ENCODE assay signal across 16 cellular contexts in the genomic region with DNA sequence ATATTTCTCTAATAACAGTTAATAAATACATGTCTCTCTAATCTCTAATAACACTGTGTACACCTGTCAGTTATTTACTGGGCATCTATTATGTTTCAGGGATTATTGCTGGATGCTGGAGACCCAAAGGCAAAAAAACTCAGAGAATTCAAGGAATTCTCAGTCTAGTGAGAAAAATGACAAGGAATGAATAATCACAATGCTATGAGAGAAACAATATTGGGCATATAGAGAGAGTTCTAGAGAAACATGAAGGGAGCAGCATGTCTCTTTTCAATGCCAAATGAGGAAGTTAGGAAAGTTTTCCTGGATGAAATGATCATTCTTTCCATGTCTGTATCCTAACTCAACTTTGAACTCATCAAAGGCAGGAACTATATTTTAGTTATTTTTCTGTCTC.
A peak's percentile ranks its signal among the peaks of the same experiment; 100 is the strongest.
DNase-seq lines count a peak whose midpoint lies in the region; ATAC-seq, FAIRE-seq and TF ChIP-seq lines count a peak whose summit lies in the region.
"Had no signal": no experiment of that assay in that cellular context is flagged by ENCODE, and none has a peak within 500 bp of the region (broad histone marks: within the 10 kb centered on the region; RNA-seq: fewer than 3 reads in every experiment).

No MANE protein-coding gene starts in this region.

- H3K27me3 ChIP-seq in SJSA1 (replicated peaks) = no peaks in the 10 kb centered on the region

- no peak for TF ChIP-seq RAD21 in A549 (conservative IDR thresholded peaks at IDR 0.05 in 1 of 2, IDR thresholded peaks at IDR 0.05 in 1 of 2)

- no peak overlapping the region for H3K27ac Mint-ChIP-seq in Calu3 (ENCODE audit: unreplicated experiment)
- no peak overlapping the region for H3K27ac Mint-ChIP-seq in activated CD8-positive, alpha-beta T cell treated with anti-CD3 and anti-CD28 coated beads, Interleukin-2, amount 10 ng/mL, durations not matched to agents 7 days and 5 days
- H3K27ac Mint-ChIP-seq: B cell; CD4-positive, alpha-beta T cell; IgD-negative memory B cell had no signal

- no peak for FAIRE-seq in A549 (lab: Jason Lieb, UNC)

- no peak overlapping the region for H3K4me3 Mint-ChIP-seq in Calu3 (ENCODE audit: low read depth, unreplicated experiment)
- no peak overlapping the region for H3K4me3 Mint-ChIP-seq in activated CD8-positive, alpha-beta T cell treated with anti-CD3 and anti-CD28 coated beads, Interleukin-2, amount 10 ng/mL, durations not matched to agents 7 days and 5 days
- H3K4me3 Mint-ChIP-seq: B cell; CD4-positive, alpha-beta T cell; IgD-negative memory B cell had no signal

- ATAC-seq in A549 = no peak
- ATAC-seq in activated CD8-positive, alpha-beta T cell treated with anti-CD3 and anti-CD28 coated beads, Interleukin-2, amount 10 ng/mL, durations not matched to agents 7 days and 5 days = no peak

- H3K9me3 Mint-ChIP-seq in Calu3 (ENCODE audit: low read depth, unreplicated experiment) = peaks cover 8% of the 10 kb centered on the region
- H3K9me3 Mint-ChIP-seq in activated CD8-positive, alpha-beta T cell treated with anti-CD3 and anti-CD28 coated beads, Interleukin-2, amount 10 ng/mL, durations not matched to agents 7 days and 5 days (ENCODE audit: insufficient read depth) = no peaks in the 10 kb centered on the region
- H3K9me3 Mint-ChIP-seq: CD4-positive, alpha-beta T cell; IgD-negative memory B cell had no signal

- POLR2A ChIA-PET in A549 (lab: Yijun Ruan, JAX) = no interaction called here
- POLR2A ChIA-PET in activated CD8-positive, alpha-beta T cell treated with anti-CD3 and anti-CD28 coated beads, Interleukin-2, amount 10 ng/mL, durations not matched to agents 7 days and 5 days (lab: Charles Lee) = no interaction called here

- no peak for TF ChIP-seq EP300 in A549 (IDR thresholded peaks at IDR 0.05)

- peak overlapping the region; percentile 35; the same call in 2 of the 3 replicates for H3K4me2 ChIP-seq in A549

- H3K9me3 ChIP-seq in A549 = no peaks in the 10 kb centered on the region
- no peaks in the 10 kb centered on the region for H3K9me3 ChIP-seq in SJSA1 (replicated peaks)

- H3K4me3 ChIP-seq in A549 = no peak overlapping the region
- no peak overlapping the region for H3K4me3 ChIP-seq in SJSA1

- DNase-seq in A549 (ENCODE audit: low read depth in 1 of 2, low spot score in 1 of 2) (no peak), EL (peak; percentile 73), SJSA1 (ENCODE audit: low read depth in 1 of 2, low spot score in 2 of 2) (peak in 1 of 2 experiments; percentile 34), iris pigment epithelial cell (ENCODE audit: low read depth) (peak; percentile 49), Calu3 (no peak), NCI-H1105 treated with DMSO at 0.1 percent for 48 hours (lab: John Stamatoyannopoulos, UW) (no peak), NCI-H187 (lab: John Stamatoyannopoulos, UW) (no peak)
- DNase-seq in activated CD8-positive, alpha-beta T cell treated with anti-CD3 and anti-CD28 coated beads, Interleukin-2, amount 10 ng/mL, durations not matched to agents 7 days and 5 days = no peak
- DNase-seq: CD4-positive, alpha-beta T cell; DND-41; NCI-H1436; NCI-H2227 treated with DMSO at 0.1 percent for 48 hours; NCI-H526 treated with DMSO at 0.1 percent for 48 hours; RPMI8226 had no signal

- peak overlapping the region; percentile 50 to 64; a peak in 3 of 6 replicates for H3K27ac ChIP-seq in A549
- H3K27ac ChIP-seq in SJSA1 = peak overlapping the region; percentile 20; the same call in 1 of the 2 replicates

- H3K27me3 Mint-ChIP-seq in Calu3 (ENCODE audit: unreplicated experiment) = no peaks in the 10 kb centered on the region
- peaks cover 2% of the 10 kb centered on the region for H3K27me3 Mint-ChIP-seq in activated CD8-positive, alpha-beta T cell treated with anti-CD3 and anti-CD28 coated beads, Interleukin-2, amount 10 ng/mL, durations not matched to agents 7 days and 5 days (ENCODE audit: low read depth)
- H3K27me3 Mint-ChIP-seq: CD4-positive, alpha-beta T cell; IgD-negative memory B cell had no signal

- TF ChIP-seq POLR2A in A549 (IDR thresholded peaks at IDR 0.05; ENCODE audit: low read length) = no peak

- peaks cover 37% of the 10 kb centered on the region for H3K4me1 Mint-ChIP-seq in Calu3 (ENCODE audit: low read depth, unreplicated experiment)
- peaks cover 10% of the 10 kb centered on the region for H3K4me1 Mint-ChIP-seq in activated CD8-positive, alpha-beta T cell treated with anti-CD3 and anti-CD28 coated beads, Interleukin-2, amount 10 ng/mL, durations not matched to agents 7 days and 5 days (ENCODE audit: low read depth)
- H3K4me1 Mint-ChIP-seq: IgD-negative memory B cell had no signal

- intact Hi-C loops in Calu3 (cut with micrococcal nuclease; ENCODE audit: unreplicated experiment) = no loop called here

- CTCF ChIA-PET in A549 (lab: Yijun Ruan, JAX) = no interaction called here
- CTCF ChIA-PET in Calu3 (lab: Charles Lee) = no interaction called here
- CTCF ChIA-PET in activated CD8-positive, alpha-beta T cell treated with anti-CD3 and anti-CD28 coated beads, Interleukin-2, amount 10 ng/mL, durations not matched to agents 7 days and 5 days (lab: Charles Lee) = no interaction called here

- BruUV-seq in Calu3 (replicated peaks; lab: Mats Ljungman, UMichigan) = no TSS peak

- TF ChIP-seq CTCF in A549 (IDR thresholded peaks at IDR 0.05) = no peak
- no peak for TF ChIP-seq CTCF in Calu3 (IDR thresholded peaks at IDR 0.05; ENCODE audit: unreplicated experiment)

- H3K36me3 Mint-ChIP-seq in Calu3 (ENCODE audit: insufficient read depth, unreplicated experiment) = no peaks in the 10 kb centered on the region
- H3K36me3 Mint-ChIP-seq in activated CD8-positive, alpha-beta T cell treated with anti-CD3 and anti-CD28 coated beads, Interleukin-2, amount 10 ng/mL, durations not matched to agents 7 days and 5 days (ENCODE audit: low read depth) = peaks cover 2% of the 10 kb centered on the region

- peaks cover 57% of the 10 kb centered on the region for H3K4me1 ChIP-seq in A549
- peaks cover 44% of the 10 kb centered on the region for H3K4me1 ChIP-seq in SJSA1 (replicated peaks)

- no peaks in the 10 kb centered on the region for H3K36me3 ChIP-seq in SJSA1

TF ChIP-seq in A549, 52 proteins besides CTCF, POLR2A, EP300 and RAD21:
- TF ChIP-seq MYC (IDR thresholded peaks at IDR 0.05; ENCODE audit: borderline replicate concordance, low read length) = no peak
- TF ChIP-seq, protein P1, sequence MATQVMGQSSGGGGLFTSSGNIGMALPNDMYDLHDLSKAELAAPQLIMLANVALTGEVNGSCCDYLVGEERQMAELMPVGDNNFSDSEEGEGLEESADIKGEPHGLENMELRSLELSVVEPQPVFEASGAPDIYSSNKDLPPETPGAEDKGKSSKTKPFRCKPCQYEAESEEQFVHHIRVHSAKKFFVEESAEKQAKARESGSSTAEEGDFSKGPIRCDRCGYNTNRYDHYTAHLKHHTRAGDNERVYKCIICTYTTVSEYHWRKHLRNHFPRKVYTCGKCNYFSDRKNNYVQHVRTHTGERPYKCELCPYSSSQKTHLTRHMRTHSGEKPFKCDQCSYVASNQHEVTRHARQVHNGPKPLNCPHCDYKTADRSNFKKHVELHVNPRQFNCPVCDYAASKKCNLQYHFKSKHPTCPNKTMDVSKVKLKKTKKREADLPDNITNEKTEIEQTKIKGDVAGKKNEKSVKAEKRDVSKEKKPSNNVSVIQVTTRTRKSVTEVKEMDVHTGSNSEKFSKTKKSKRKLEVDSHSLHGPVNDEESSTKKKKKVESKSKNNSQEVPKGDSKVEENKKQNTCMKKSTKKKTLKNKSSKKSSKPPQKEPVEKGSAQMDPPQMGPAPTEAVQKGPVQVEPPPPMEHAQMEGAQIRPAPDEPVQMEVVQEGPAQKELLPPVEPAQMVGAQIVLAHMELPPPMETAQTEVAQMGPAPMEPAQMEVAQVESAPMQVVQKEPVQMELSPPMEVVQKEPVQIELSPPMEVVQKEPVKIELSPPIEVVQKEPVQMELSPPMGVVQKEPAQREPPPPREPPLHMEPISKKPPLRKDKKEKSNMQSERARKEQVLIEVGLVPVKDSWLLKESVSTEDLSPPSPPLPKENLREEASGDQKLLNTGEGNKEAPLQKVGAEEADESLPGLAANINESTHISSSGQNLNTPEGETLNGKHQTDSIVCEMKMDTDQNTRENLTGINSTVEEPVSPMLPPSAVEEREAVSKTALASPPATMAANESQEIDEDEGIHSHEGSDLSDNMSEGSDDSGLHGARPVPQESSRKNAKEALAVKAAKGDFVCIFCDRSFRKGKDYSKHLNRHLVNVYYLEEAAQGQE (IDR thresholded peaks at IDR 0.05) = no peak
- TF ChIP-seq NR3C1 (IDR thresholded peaks at IDR 0.05) = no peak
- TF ChIP-seq GATA3 (IDR thresholded peaks at IDR 0.05; ENCODE audit: borderline replicate concordance) = peak; percentile 21; the same call in 1 of the 2 replicates
- TF ChIP-seq, protein P2, sequence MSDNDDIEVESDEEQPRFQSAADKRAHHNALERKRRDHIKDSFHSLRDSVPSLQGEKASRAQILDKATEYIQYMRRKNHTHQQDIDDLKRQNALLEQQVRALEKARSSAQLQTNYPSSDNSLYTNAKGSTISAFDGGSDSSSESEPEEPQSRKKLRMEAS (IDR thresholded peaks at IDR 0.05) = no peak; the same call in 1 of the 2 replicates

Comparison
In these comparisons a context has a peak if more than half of its experiments do, and no peak if none do; other contexts are left out.
1. DNase-seq: peak in EL (single experiment) and iris pigment epithelial cell (single experiment); none in A549 (0 of 2), Calu3 (single experiment), NCI-H1105 treated with DMSO at 0.1 percent for 48 hours (single experiment), activated CD8-positive, alpha-beta T cell treated with anti-CD3 and anti-CD28 coated beads, Interleukin-2, amount 10 ng/mL, durations not matched to agents 7 days and 5 days (single experiment) and NCI-H187 (0 of 2).